Comparison of ENCODE assay signal across 1 cellular context in genomic region chr5:84362061-84362720, GRCh38.
TF ChIP-seq lines count a peak whose summit lies in the region.

No MANE protein-coding gene starts in this region.

TF ChIP-seq in HEK293, 187 proteins besides CTCF, POLR2A, EP300 and RAD21 (continued from another document):
- TF ChIP-seq PRDM10 (tag by site-specific recombination; IDR thresholded peaks at IDR 0.05): peak; percentile 81
TF ChIP-seq in HEK293: peak in this region for 2.
